Comparison of ENCODE assay signal across 8 cellular contexts in genomic region chr6:25279748-25280616, GRCh38. TPM values are rescaled to one million over a fixed set of nuclear protein-coding genes. Genes with fewer than 3 reads are reported as not detected.
A peak's percentile ranks its signal among the peaks of the same experiment; 100 is the strongest.
DNase-seq lines count a peak whose midpoint lies in the region; ATAC-seq and TF ChIP-seq lines count a peak whose summit lies in the region.

No MANE protein-coding gene starts in this region.

- TF ChIP-seq CTCF in GM12864 (IDR thresholded peaks at IDR 0.05; ENCODE audit: low read depth, low read length, missing control alignments), result no peak
- TF ChIP-seq CTCF in natural killer cell (IDR thresholded peaks at IDR 0.05), result no peak

- peak in 1 of 3 donors; percentile 9 for ATAC-seq in natural killer cell
- ATAC-seq in GM21381 (IDR thresholded peaks at IDR 0.05; ENCODE audit: unreplicated experiment), result no peak

- H3K4me1 Mint-ChIP-seq in natural killer cell, result peaks cover 4 to 19% of the 10 kb centered on the region in 2 donors

- intact Hi-C loops in natural killer cell (cut with micrococcal nuclease), result no loop called here

- no peaks in the 10 kb centered on the region for H3K9me3 Mint-ChIP-seq in natural killer cell

- no peaks in the 10 kb centered on the region for H3K36me3 Mint-ChIP-seq in natural killer cell

- peak overlapping the region; percentile 90 for H3K4me3 Mint-ChIP-seq in natural killer cell

- peak overlapping the region; percentile 70 for H3K4me3 ChIP-seq in GM12864 (ENCODE audit: low read depth, low read length)

- no peak for DNase-seq in GM12864 (ENCODE audit: low read depth)
- peak; percentile 64 for DNase-seq in HT-29 (ENCODE audit: low spot score)
- DNase-seq in activated CD4-positive, alpha-beta T cell treated with anti-CD3 and anti-CD28 coated beads, Interleukin-2, amount 50 U/mL, for 48 hours, result peak; percentile 30 to 32
- DNase-seq in epithelial cell of prostate (ENCODE audit: low read depth, low spot score), result no peak
- no peak for DNase-seq in natural killer cell
- DNase-seq in GDM1 (lab: John Stamatoyannopoulos, UW), result no peak
- no peak for DNase-seq in T1000 (lab: John Stamatoyannopoulos, UW)

- peak overlapping the region in 1 of 2 donors; percentile 32 for H3K27ac Mint-ChIP-seq in natural killer cell

- peak overlapping the region; percentile 71 for H3K27ac ChIP-seq in epithelial cell of prostate

- peaks cover 9 to 22% of the 10 kb centered on the region in 2 donors for H3K27me3 Mint-ChIP-seq in natural killer cell (ENCODE audit: low read depth in 2 of 2)

RNA-seq across cellular contexts. Expression of gene CARMIL1, which starts 0.8 kb away (rescaled TPM):
- total RNA-seq in HT-29 (2014; rRNA removed; shearing (Covaris generic)), result 16.8 and 17.6 TPM in 2 replicates
- 1 to 10 TPM in 1 of 3 donors, under 1 TPM in 2; 0.25 to 1.1 (median 0.35) TPM for total RNA-seq in natural killer cell

Comparison
In these comparisons a context has a peak if more than half of its experiments do, and no peak if none do; other contexts are left out.
1. DNase-seq: peak in HT-29 (single experiment) and activated CD4-positive, alpha-beta T cell treated with anti-CD3 and anti-CD28 coated beads, Interleukin-2, amount 50 U/mL, for 48 hours (2 of 2); none in GM12864 (single experiment), epithelial cell of prostate (single experiment), natural killer cell (single experiment), GDM1 (single experiment) and T1000 (single experiment).